In the genomic region with DNA sequence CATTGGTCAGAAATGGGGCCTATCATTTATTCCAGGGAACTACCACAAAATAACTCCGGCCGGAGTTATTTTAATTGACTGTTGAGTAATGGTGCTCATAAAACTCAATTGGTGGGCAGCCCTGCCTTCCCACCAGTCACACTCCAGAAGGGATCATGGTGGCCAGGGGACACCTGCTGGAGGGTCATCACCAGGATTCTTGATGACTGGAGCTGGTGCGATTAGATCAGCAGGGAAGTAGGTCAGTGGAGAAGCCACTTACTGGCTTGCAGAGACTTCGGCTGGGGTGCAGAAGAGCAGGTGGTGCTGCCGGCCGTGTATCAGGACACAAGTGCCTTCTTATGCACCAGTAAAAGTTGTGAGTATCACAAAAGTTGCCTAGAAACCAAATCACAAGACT, we compare ENCODE assay signal across 23 cellular contexts.
DNase-seq lines count a peak whose midpoint lies in the region; ATAC-seq and TF ChIP-seq lines count a peak whose summit lies in the region.
"Had no signal": no experiment of that assay in that cellular context is flagged by ENCODE, and none has a peak within 500 bp of the region (broad histone marks: within the 10 kb centered on the region; RNA-seq: fewer than 3 reads in every experiment).

No MANE protein-coding gene starts in this region.

- TF ChIP-seq CTCF in GM10248 (IDR thresholded peaks at IDR 0.05; ENCODE audit: control extremely low read depth, extremely low read depth, low read depth, missing control alignments), result peak; percentile 6
- no peak for TF ChIP-seq CTCF in nephron progenitor cell (IDR thresholded peaks at IDR 0.05)

- H3K36me3 Mint-ChIP-seq in nephron progenitor cell (ENCODE audit: low read depth), result no peaks in the 10 kb centered on the region

- DNase-seq in NCI-H1417 (lab: John Stamatoyannopoulos, UW) (peak in 2 of 3 experiments; percentile 10 to 22), NCI-H1417 treated with DMSO at 0.1 percent for 48 hours (lab: John Stamatoyannopoulos, UW) (no peak), GM10248 (ENCODE audit: extremely low spot score) (no peak), SK-N-DZ (ENCODE audit: low spot score) (peak; percentile 86), medulla oblongata (ENCODE audit: extremely low spot score) (peak; percentile 7), nephron progenitor cell (no peak)
- no peak for DNase-seq in stimulated activated naive CD8-positive, alpha-beta T cell treated with anti-CD3 and anti-CD28 coated beads, Interleukin-15, amount 100 ng/mL, for 72 hours
- DNase-seq: 8988T, ACHN, Calu3, Karpas-422, NCI-H1092 treated with DMSO at 0.1 percent for 48 hours, NCI-H2029, NCI-H2171, NCI-H226, NCI-H510A treated with DMSO at 0.1 percent for 48 hours, Peyer's patch, SIG-M5, SK-N-SH, SW 1271 had no signal

- no peaks in the 10 kb centered on the region for H3K9me3 Mint-ChIP-seq in nephron progenitor cell
- H3K9me3 Mint-ChIP-seq in stimulated activated naive CD8-positive, alpha-beta T cell treated with anti-CD3 and anti-CD28 coated beads, Interleukin-15, amount 100 ng/mL, for 72 hours, result no peaks in the 10 kb centered on the region
- H3K9me3 Mint-ChIP-seq: T-helper 1 cell treated with Interleukin-12 subunit alpha and Interleukin-12 subunit beta and Interleukin-4 antibody, amounts not matched to agents 30 μg/mL and 1 μg/mL, for 36 hours had no signal

- POLR2A ChIA-PET in GM10248 (lab: Yijun Ruan, JAX), result no interaction called here

- no peak overlapping the region for H3K27ac Mint-ChIP-seq in nephron progenitor cell
- H3K27ac Mint-ChIP-seq in stimulated activated naive CD8-positive, alpha-beta T cell treated with anti-CD3 and anti-CD28 coated beads, Interleukin-15, amount 100 ng/mL, for 72 hours, result no peak overlapping the region
- H3K27ac Mint-ChIP-seq: T-helper 1 cell treated with Interleukin-12 subunit alpha and Interleukin-12 subunit beta and Interleukin-4 antibody, amounts not matched to agents 30 μg/mL and 1 μg/mL, for 36 hours had no signal

- H3K27me3 Mint-ChIP-seq in nephron progenitor cell (ENCODE audit: low read depth, poor library complexity), result peaks cover 3% of the 10 kb centered on the region
- H3K27me3 Mint-ChIP-seq in stimulated activated naive CD8-positive, alpha-beta T cell treated with anti-CD3 and anti-CD28 coated beads, Interleukin-15, amount 100 ng/mL, for 72 hours, result peaks cover 24% of the 10 kb centered on the region

- CTCF ChIA-PET in GM10248 (lab: Yijun Ruan, JAX), result no interaction called here

- H3K4me3 Mint-ChIP-seq in nephron progenitor cell, result no peak overlapping the region
- no peak overlapping the region for H3K4me3 Mint-ChIP-seq in stimulated activated naive CD8-positive, alpha-beta T cell treated with anti-CD3 and anti-CD28 coated beads, Interleukin-15, amount 100 ng/mL, for 72 hours
- H3K4me3 Mint-ChIP-seq: T-helper 1 cell treated with Interleukin-12 subunit alpha and Interleukin-12 subunit beta and Interleukin-4 antibody, amounts not matched to agents 30 μg/mL and 1 μg/mL, for 36 hours had no signal

- no peaks in the 10 kb centered on the region for H3K4me1 Mint-ChIP-seq in nephron progenitor cell
- H3K4me1 Mint-ChIP-seq in stimulated activated naive CD8-positive, alpha-beta T cell treated with anti-CD3 and anti-CD28 coated beads, Interleukin-15, amount 100 ng/mL, for 72 hours, result no peaks in the 10 kb centered on the region

- ATAC-seq in stimulated activated naive CD8-positive, alpha-beta T cell treated with anti-CD3 and anti-CD28 coated beads, Interleukin-15, amount 100 ng/mL, for 72 hours, result no peak
- no peak for ATAC-seq in HG03175 (IDR thresholded peaks at IDR 0.05; ENCODE audit: unreplicated experiment)
- ATAC-seq: HCT116 had no signal

Comparison
In these comparisons a context has a peak if more than half of its experiments do, and no peak if none do; other contexts are left out.
1. DNase-seq: peak in NCI-H1417 (2 of 3), SK-N-DZ (single experiment) and medulla oblongata (single experiment); none in NCI-H1417 treated with DMSO at 0.1 percent for 48 hours (single experiment), GM10248 (single experiment), nephron progenitor cell (single experiment) and stimulated activated naive CD8-positive, alpha-beta T cell treated with anti-CD3 and anti-CD28 coated beads, Interleukin-15, amount 100 ng/mL, for 72 hours (0 of 2).